8 cellular contexts compared by ENCODE assay signal in the genomic region with DNA sequence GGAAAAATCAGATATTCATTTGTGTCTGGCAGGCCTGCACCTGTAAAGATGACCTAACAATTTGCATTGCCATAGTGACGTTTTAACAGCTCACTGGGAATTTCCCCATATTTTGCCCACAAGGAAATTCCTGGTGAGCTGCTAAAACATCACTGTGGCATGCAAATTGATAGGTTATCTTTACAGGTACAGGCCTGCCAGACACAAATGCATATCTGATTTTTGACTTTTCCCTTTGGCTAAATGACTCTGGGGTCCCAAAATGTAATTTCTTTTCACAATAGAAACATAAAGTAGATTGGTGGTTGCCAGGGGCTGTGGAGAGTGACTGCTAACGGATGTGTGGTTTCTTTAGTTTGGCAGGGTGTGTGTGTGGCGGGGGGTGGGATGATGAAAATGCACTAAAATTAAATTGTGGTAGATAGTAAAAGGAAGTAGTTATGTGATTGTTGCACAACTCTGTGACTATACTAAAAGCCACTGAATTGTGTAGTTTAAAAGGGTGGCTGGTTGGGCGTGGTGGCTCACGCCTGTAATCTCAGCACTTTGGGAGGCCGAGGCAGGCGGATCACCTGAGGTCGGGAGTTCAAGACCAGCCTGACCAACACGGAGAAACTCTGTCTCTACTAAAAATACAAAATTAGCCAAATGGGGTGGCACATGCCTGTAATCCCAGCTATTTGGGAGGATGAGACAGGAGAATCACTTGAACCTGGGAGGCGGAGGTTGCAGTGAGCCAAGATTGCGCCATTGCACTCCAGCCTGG. TPM values are rescaled to one million over a fixed set of nuclear protein-coding genes. Genes with fewer than 3 reads are reported as not detected.
DNase-seq lines count a peak whose midpoint lies in the region; ATAC-seq, FAIRE-seq and TF ChIP-seq lines count a peak whose summit lies in the region.

No MANE protein-coding gene starts in this region.

- peak; percentile 82 for ATAC-seq in GM19452 (IDR thresholded peaks at IDR 0.05; ENCODE audit: unreplicated experiment)
- ATAC-seq in HG03521 (IDR thresholded peaks at IDR 0.05; ENCODE audit: unreplicated experiment) = peak; percentile 74

- H3K9ac ChIP-seq in BLaER1 = peak overlapping the region; percentile 15; the same call in 1 of the 2 replicates
- H3K9ac ChIP-seq in mammary epithelial cell (ENCODE audit: insufficient read depth, low read length) = no peak overlapping the region

- H3K4me1 ChIP-seq in BLaER1 (peaks cover 63% of the 10 kb centered on the region), mammary epithelial cell (ENCODE audit: insufficient read depth, low read length) (peaks cover 15% of the 10 kb centered on the region), uterus (no peaks in the 10 kb centered on the region)

- no peak overlapping the region for H2AFZ ChIP-seq in mammary epithelial cell (ENCODE audit: low read depth, low read length)

- in situ Hi-C loops in mammary epithelial cell (cut with MboI; ENCODE audit: low sequenced_read_pairs in 2 of 2) = no loop called here

- H4K20me1 ChIP-seq in BLaER1 = no peaks in the 10 kb centered on the region
- H4K20me1 ChIP-seq in mammary epithelial cell (ENCODE audit: insufficient read depth, low read length) = no peaks in the 10 kb centered on the region

- CTCF ChIA-PET in mammary epithelial cell (lab: Charles Lee; ENCODE audit: low non-redundant PET) = no interaction called here

- H3K36me3 ChIP-seq in BLaER1 (no peaks in the 10 kb centered on the region), mammary epithelial cell (ENCODE audit: insufficient read depth, low read length) (no peaks in the 10 kb centered on the region), uterus (no peaks in the 10 kb centered on the region)

- no peak for TF ChIP-seq POLR2A in uterus (IDR thresholded peaks at IDR 0.05)
- TF ChIP-seq POLR2A in H54 (IDR thresholded peaks at IDR 0.05; ENCODE audit: low read depth, low read length) = no peak

- no peak for TF ChIP-seq CTCF in mammary epithelial cell (conservative IDR thresholded peaks at IDR 0.05 in 1 of 2, IDR thresholded peaks at IDR 0.05 in 1 of 2; ENCODE audit: extremely low read depth in 1 of 2, insufficient read depth in 1 of 2, low read depth in 1 of 2, low read length in 2 of 2)
- no peak for TF ChIP-seq CTCF in uterus (IDR thresholded peaks at IDR 0.05)

- peaks cover 19% of the 10 kb centered on the region for H3K9me3 ChIP-seq in BLaER1
- no peaks in the 10 kb centered on the region for H3K9me3 ChIP-seq in mammary epithelial cell (replicated peaks; ENCODE audit: insufficient read depth, low read length)
- no peaks in the 10 kb centered on the region for H3K9me3 ChIP-seq in uterus

- H3K79me2 ChIP-seq in mammary epithelial cell (ENCODE audit: insufficient read depth, low read length) = no peaks in the 10 kb centered on the region

- 0% methylated on average over 5 of the region's 11 CpGs for WGBS in mammary epithelial cell (ENCODE audit: low coverage, missing lambda C conversion rate)

- BruUV-seq in mammary epithelial cell (replicated peaks; lab: Mats Ljungman, UMichigan) = TSS peak; percentile 93

- dilution Hi-C loops in mammary epithelial cell (cut with HindIII; ENCODE audit: low sequenced_read_pairs) = no loop called here

- H3K27me3 ChIP-seq in BLaER1 = no peaks in the 10 kb centered on the region
- no peaks in the 10 kb centered on the region for H3K27me3 ChIP-seq in mammary epithelial cell (ENCODE audit: insufficient read depth, low read length)
- no peaks in the 10 kb centered on the region for H3K27me3 ChIP-seq in uterus

- 0 out of 2 replicates have a peak overlapping the region, but pooled peaks have one; percentile 18 for H3K4me3 ChIP-seq in BLaER1
- H3K4me3 ChIP-seq in mammary epithelial cell (replicated peaks in 1 of 3; ENCODE audit: insufficient read depth in 1 of 3, low read depth in 2 of 3, low read length in 3 of 3) = no peak overlapping the region
- H3K4me3 ChIP-seq in uterus = no peak overlapping the region

- intact Hi-C loops in mammary epithelial cell (cut with micrococcal nuclease) (loop anchor here (1.0 kb wide), 3 partner anchors 18 to 78 kb away; partner anchors contain the start of genes EI24, FEZ1 and STT3A), uterus (cut with DNase I; ENCODE audit: low total_unique reads) (no loop called here)

- no peak for FAIRE-seq in H54 (lab: Jason Lieb, UNC)

- DNase-seq in T-helper 9 cell (peak; percentile 32), mammary epithelial cell (peak; percentile 98), uterus (no peak), H54 (ENCODE audit: insufficient read length, low spot score) (no peak)
- peak; percentile 59 for DNase-seq in stimulated activated CD4-positive, alpha-beta T cell treated with anti-CD3 and anti-CD28 coated beads, Interleukin-4, amount 100 ng/mL, for 24 hours

- H3K4me2 ChIP-seq in BLaER1 = peak overlapping the region; percentile 75
- H3K4me2 ChIP-seq in mammary epithelial cell (ENCODE audit: insufficient read depth, low read depth, low read length) = peak overlapping the region; percentile 51

- H3K27ac ChIP-seq in BLaER1 = peak overlapping the region; percentile 72
- peak overlapping the region; percentile 88 for H3K27ac ChIP-seq in mammary epithelial cell (ENCODE audit: insufficient read depth, low read depth, low read length)
- no peak overlapping the region for H3K27ac ChIP-seq in uterus

RNA-seq across cellular contexts. Expression of gene FEZ1, which starts 18.5 kb away (rescaled TPM):
- total RNA-seq in mammary epithelial cell = 100 to 1,000 TPM in 1 of 2 donors, 10 to 100 TPM in 1; 82.2 to 230 TPM
- polyA plus RNA-seq in mammary epithelial cell = 138 TPM
- 120 TPM for polyA minus RNA-seq in mammary epithelial cell
- total RNA-seq in uterus = 100 to 1,000 TPM in 1 of 4 donors, 10 to 100 TPM in 3; 27.8 to 126 (median 43.1) TPM

RNA-seq across cellular contexts. Expression of gene EI24, which starts 54.8 kb away (rescaled TPM):
- total RNA-seq in mammary epithelial cell (100 to 1,000 TPM; 127 to 162 TPM), uterus (10 to 100 TPM; 22.3 to 77.4 (median 69.2) TPM)
- 266 TPM for polyA plus RNA-seq in mammary epithelial cell
- polyA minus RNA-seq in mammary epithelial cell = 185 TPM

Comparison
In these comparisons a context has a peak if more than half of its experiments do, and no peak if none do; other contexts are left out.
1. H3K27ac ChIP-seq: peak in BLaER1 (single experiment) and mammary epithelial cell (single experiment); none in uterus (0 of 2).
2. DNase-seq: peak in T-helper 9 cell (single experiment), mammary epithelial cell (single experiment) and stimulated activated CD4-positive, alpha-beta T cell treated with anti-CD3 and anti-CD28 coated beads, Interleukin-4, amount 100 ng/mL, for 24 hours (single experiment); none in uterus (0 of 2) and H54 (single experiment).